Comparison of ENCODE assay signal across 9 cellular contexts in the genomic region with DNA sequence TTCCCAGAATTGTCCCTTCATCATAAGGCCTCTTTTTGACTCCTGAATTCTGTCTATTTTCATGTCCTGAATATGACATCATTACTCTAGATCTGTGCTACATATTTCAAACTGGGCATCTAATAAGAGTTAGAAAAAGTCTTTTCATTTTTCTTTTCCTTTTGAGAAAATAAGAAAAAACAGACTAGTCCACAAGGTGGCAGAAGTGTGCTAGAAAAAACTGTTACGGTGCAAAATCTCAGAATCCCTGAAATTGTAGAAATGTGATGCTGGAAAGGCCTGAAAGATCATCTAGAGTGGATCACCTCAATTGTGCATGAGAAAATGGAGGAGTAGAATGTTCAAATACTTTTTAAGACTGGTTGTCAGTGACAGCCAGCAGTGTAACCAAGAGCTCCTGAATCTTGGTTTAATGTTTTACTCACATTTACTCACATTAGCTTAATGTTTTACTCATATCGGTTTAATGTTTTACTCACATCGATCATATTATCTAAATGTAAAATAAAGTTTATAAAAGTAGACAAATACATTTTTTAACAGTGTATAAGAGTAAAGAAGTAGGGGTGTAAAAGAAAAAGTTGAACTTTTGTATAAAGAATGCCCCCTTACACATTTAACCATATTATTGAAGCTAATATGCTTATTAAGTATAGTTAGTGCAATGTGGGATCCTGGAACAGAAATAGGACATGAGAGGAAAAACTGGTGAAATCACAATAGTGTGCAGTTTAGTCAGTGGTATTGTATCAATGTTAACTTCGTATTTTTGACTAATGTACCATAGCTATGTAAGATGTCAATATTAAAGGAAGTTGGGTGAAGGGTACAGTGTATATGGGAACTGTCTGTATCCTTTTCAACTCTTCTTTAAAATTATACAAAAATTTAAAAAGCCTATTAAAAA. TPM values are rescaled to one million over a fixed set of nuclear protein-coding genes. Genes with fewer than 3 reads are reported as not detected.
A peak's percentile ranks its signal among the peaks of the same experiment; 100 is the strongest.
DNase-seq lines count a peak whose midpoint lies in the region; ATAC-seq, FAIRE-seq and TF ChIP-seq lines count a peak whose summit lies in the region.
"Had no signal": no experiment of that assay in that cellular context is flagged by ENCODE, and none has a peak within 500 bp of the region (broad histone marks: within the 10 kb centered on the region; RNA-seq: fewer than 3 reads in every experiment).

No MANE protein-coding gene starts in this region.

- H3K36me3 ChIP-seq in MM.1S (replicated peaks; ENCODE audit: insufficient read depth, low read length) (no peaks in the 10 kb centered on the region), bronchial epithelial cell (ENCODE audit: control insufficient read depth, insufficient read depth, low read length) (no peaks in the 10 kb centered on the region)

- peak overlapping the region; percentile 45 for H3K27ac Mint-ChIP-seq in mesothelial cell of epicardium
- H3K27ac Mint-ChIP-seq: naive B cell had no signal

- no peak overlapping the region for H3K4me2 ChIP-seq in MM.1S (ENCODE audit: low read depth, low read length)

- no peaks in the 10 kb centered on the region for H3K4me1 ChIP-seq in MM.1S (ENCODE audit: low read length)

- FAIRE-seq in bronchial epithelial cell (lab: Jason Lieb, UNC), result no peak

- H3K9me3 ChIP-seq in MM.1S (replicated peaks; ENCODE audit: insufficient read depth, low read length), result no peaks in the 10 kb centered on the region

- no peak overlapping the region for H3K27ac ChIP-seq in MM.1S (ENCODE audit: low read length)

- H2AFZ ChIP-seq in MM.1S (ENCODE audit: low read length), result no peak overlapping the region

- no peak overlapping the region for H3K4me3 ChIP-seq in MM.1S (ENCODE audit: low read length)
- no peak overlapping the region for H3K4me3 ChIP-seq in bronchial epithelial cell (ENCODE audit: low read depth, low read length)

- in situ Hi-C loops in G401 (cut with HindIII; ENCODE audit: low sequenced_read_pairs), result no loop called here

- no peak overlapping the region for H3K9ac ChIP-seq in MM.1S (ENCODE audit: low read length)

- H3K27me3 ChIP-seq in MM.1S (replicated peaks; ENCODE audit: insufficient read depth, low read length), result no peaks in the 10 kb centered on the region
- H3K27me3 ChIP-seq in bronchial epithelial cell (ENCODE audit: control insufficient read depth, insufficient read depth, low read length), result no peaks in the 10 kb centered on the region

- H3K79me2 ChIP-seq in MM.1S (ENCODE audit: low read length), result no peaks in the 10 kb centered on the region

- DNase-seq in G401 (ENCODE audit: low spot score) (peak; percentile 19), MM.1S (no peak), bronchial epithelial cell (ENCODE audit: low read depth) (no peak), mesothelial cell of epicardium (ENCODE audit: low spot score in 2 of 2, unreplicated experiment in 2 of 2) (no peak), sciatic nerve (ENCODE audit: low spot score) (no peak)
- DNase-seq in stimulated activated CD4-positive, alpha-beta T cell treated with anti-CD3 and anti-CD28 coated beads, Interleukin-4, amount 100 ng/mL, for 24 hours, result no peak
- DNase-seq: naive B cell had no signal

- peaks cover 3% of the 10 kb centered on the region for H3K9me3 Mint-ChIP-seq in mesothelial cell of epicardium

- no peaks in the 10 kb centered on the region for H3K36me3 Mint-ChIP-seq in mesothelial cell of epicardium
- H3K36me3 Mint-ChIP-seq: naive B cell had no signal

- H3K4me3 Mint-ChIP-seq in mesothelial cell of epicardium, result no peak overlapping the region

- no peaks in the 10 kb centered on the region for H3K9me2 ChIP-seq in MM.1S (replicated peaks; ENCODE audit: insufficient read depth, low read length)

- TF ChIP-seq CTCF in MM.1S (IDR thresholded peaks at IDR 0.05; ENCODE audit: low read length), result peak; percentile 39
- peak; percentile 20 for TF ChIP-seq CTCF in bronchial epithelial cell (IDR thresholded peaks at IDR 0.05; ENCODE audit: insufficient read depth, low read length, severe bottlenecking)
- TF ChIP-seq CTCF in mesothelial cell of epicardium (IDR thresholded peaks at IDR 0.05; ENCODE audit: unreplicated experiment), result peak; percentile 68

- no peaks in the 10 kb centered on the region for H3K27me3 Mint-ChIP-seq in mesothelial cell of epicardium (ENCODE audit: low read depth)

- intact Hi-C loops in sciatic nerve (cut with DNase I), result no loop called here

- no peaks in the 10 kb centered on the region for H3F3A ChIP-seq in MM.1S (ENCODE audit: insufficient read depth, low read length)

- peaks cover 11% of the 10 kb centered on the region for H3K4me1 Mint-ChIP-seq in mesothelial cell of epicardium

- H4K20me1 ChIP-seq in MM.1S (ENCODE audit: insufficient read depth, low read length), result no peaks in the 10 kb centered on the region

- no peak for ATAC-seq in sciatic nerve
- no peak for ATAC-seq in GM21576 (IDR thresholded peaks at IDR 0.05; ENCODE audit: unreplicated experiment)
- no peak for ATAC-seq in GM19455 (IDR thresholded peaks at IDR 0.05; ENCODE audit: unreplicated experiment)

RNA-seq across cellular contexts. Expression of gene ASB11, which starts 15.2 kb away (rescaled TPM):
- not detected in 2 replicates for total RNA-seq in G401 (2014; rRNA removed; shearing (Covaris generic))
- total RNA-seq in bronchial epithelial cell, result not detected in 2 replicates
- total RNA-seq in mesothelial cell of epicardium, result not detected in 3 replicates
- not detected for total RNA-seq in sciatic nerve

RNA-seq across cellular contexts. Expression of gene ASB9, which starts 30.3 kb away (rescaled TPM):
- total RNA-seq in G401 (2014; rRNA removed; shearing (Covaris generic)), result 1.9 TPM in 1 of 2 replicates, not detected in the other
- total RNA-seq in bronchial epithelial cell (not detected in 2 replicates), mesothelial cell of epicardium (1.3 to 2.1 TPM (median 1.3 TPM) in 3 replicates), sciatic nerve (1.2 TPM)

RNA-seq across cellular contexts. Expression of gene PIGA, which starts 35.1 kb away (rescaled TPM):
- 12.2 and 24.3 TPM in 2 replicates for total RNA-seq in G401 (2014; rRNA removed; shearing (Covaris generic))
- total RNA-seq in bronchial epithelial cell (45.0 and 67.0 TPM in 2 replicates), mesothelial cell of epicardium (14.4 to 16.6 TPM (median 14.8 TPM) in 3 replicates), sciatic nerve (11.5 TPM)
